ENCODE assay signal across 21 cellular contexts in the genomic region with DNA sequence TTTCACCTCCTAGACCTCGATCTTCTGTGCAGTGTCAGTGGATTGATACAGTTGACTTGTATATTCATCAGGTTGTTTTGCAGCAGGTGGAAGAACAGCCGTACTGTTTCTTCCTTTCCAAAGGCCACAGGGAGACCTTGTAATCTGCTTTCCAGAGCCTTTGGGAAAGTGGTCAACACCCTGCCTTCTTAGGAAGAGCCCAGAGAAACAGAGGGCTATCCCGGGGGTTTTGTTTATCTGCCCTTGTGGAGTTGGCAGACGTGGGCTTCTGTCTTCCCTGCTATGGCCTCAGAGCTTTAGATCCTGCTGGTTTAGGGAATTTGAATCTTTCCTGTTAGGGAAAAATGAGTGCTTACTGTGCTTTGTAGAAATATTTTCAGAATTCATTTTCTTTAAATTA.
"Had no signal": no experiment of that assay in that cellular context is flagged by ENCODE, and none has a peak within 500 bp of the region (broad histone marks: within the 10 kb centered on the region; RNA-seq: fewer than 3 reads in every experiment).

No MANE protein-coding gene starts in this region.

- H3K9me3 Mint-ChIP-seq: activated naive CD4-positive, alpha-beta T cell treated with anti-CD3 and anti-CD28 coated beads for 36 hours; activated naive CD8-positive, alpha-beta T cell treated with anti-CD3 and anti-CD28 coated beads, Interleukin-2, amount 50 U/mL, for 24 hours; activated T-helper 2 cell treated with anti-CD3 and anti-CD28 coated beads, Interferon-gamma antibody, Interleukin-2, Interleukin-4, amounts not matched to agents 10 μg/mL and 5 μg/mL and 100 μg/mL, durations not matched to agents 14 hours and 24 hours and 36 hours; brain; mesothelial cell of epicardium; nephron; stimulated activated naive B cell treated with anti-CD40 and anti-IgM and Interleukin-4, amounts not matched to agents 10 μg/mL and 1 μg/mL and 100 μg/mL, for 72 hours had no signal

- H3K4me1 Mint-ChIP-seq: mesothelial cell of epicardium had no signal

- DNase-seq: activated CD4-positive, alpha-beta T cell treated with anti-CD3 and anti-CD28 coated beads, Interleukin-2, amount 50 U/mL, for 4 hours; activated naive CD4-positive, alpha-beta T cell treated with anti-CD3 and anti-CD28 coated beads for 36 hours; activated naive CD8-positive, alpha-beta T cell treated with anti-CD3 and anti-CD28 coated beads, Interleukin-2, amount 50 U/mL, for 24 hours; anterior cingulate cortex; caudate nucleus; dorsolateral prefrontal cortex; foreskin melanocyte; nucleus accumbens; sigmoid colon; stimulated activated naive B cell treated with anti-CD40 and anti-IgM and Interleukin-4, amounts not matched to agents 10 μg/mL and 1 μg/mL and 100 μg/mL, for 72 hours; upper lobe of right lung; WERI-Rb-1 had no signal

- H3K4me3 Mint-ChIP-seq: activated naive CD4-positive, alpha-beta T cell treated with anti-CD3 and anti-CD28 coated beads for 36 hours; activated naive CD8-positive, alpha-beta T cell treated with anti-CD3 and anti-CD28 coated beads, Interleukin-2, amount 50 U/mL, for 24 hours; brain; mesothelial cell of epicardium; nephron; stimulated activated naive B cell treated with anti-CD40 and anti-IgM and Interleukin-4, amounts not matched to agents 10 μg/mL and 1 μg/mL and 100 μg/mL, for 72 hours had no signal

- H3K27ac Mint-ChIP-seq: activated naive CD4-positive, alpha-beta T cell treated with anti-CD3 and anti-CD28 coated beads for 36 hours; activated naive CD8-positive, alpha-beta T cell treated with anti-CD3 and anti-CD28 coated beads, Interleukin-2, amount 50 U/mL, for 24 hours; activated T-helper 2 cell treated with anti-CD3 and anti-CD28 coated beads, Interferon-gamma antibody, Interleukin-2, Interleukin-4, amounts not matched to agents 10 μg/mL and 5 μg/mL and 100 μg/mL, durations not matched to agents 14 hours and 24 hours and 36 hours; mesothelial cell of epicardium; nephron; stimulated activated naive B cell treated with anti-CD40 and anti-IgM and Interleukin-4, amounts not matched to agents 10 μg/mL and 1 μg/mL and 100 μg/mL, for 72 hours had no signal

- H3K9me3 ChIP-seq: sigmoid colon, upper lobe of right lung had no signal

- H3K4me1 ChIP-seq: sigmoid colon, upper lobe of right lung had no signal

- H3K27ac ChIP-seq: epithelial cell of prostate, sigmoid colon, upper lobe of right lung, WERI-Rb-1 had no signal

- H3K27me3 ChIP-seq: dorsolateral prefrontal cortex, sigmoid colon, upper lobe of right lung had no signal

- H3K27me3 Mint-ChIP-seq: activated naive CD8-positive, alpha-beta T cell treated with anti-CD3 and anti-CD28 coated beads, Interleukin-2, amount 50 U/mL, for 24 hours; brain; stimulated activated naive B cell treated with anti-CD40 and anti-IgM and Interleukin-4, amounts not matched to agents 10 μg/mL and 1 μg/mL and 100 μg/mL, for 72 hours had no signal

- H3K4me3 ChIP-seq: dorsolateral prefrontal cortex, lung, sigmoid colon, upper lobe of right lung had no signal

- FAIRE-seq: colon, keratinocyte had no signal

- ATAC-seq: activated naive CD8-positive, alpha-beta T cell treated with anti-CD3 and anti-CD28 coated beads, Interleukin-2, amount 50 U/mL, for 24 hours; left lobe of liver; stimulated activated naive B cell treated with anti-CD40 and anti-IgM and Interleukin-4, amounts not matched to agents 10 μg/mL and 1 μg/mL and 100 μg/mL, for 72 hours; upper lobe of right lung had no signal
